In genomic region chr21:43967981-43968380, GRCh38 we compare ENCODE assay signal across 29 cellular contexts.
"Had no signal": no experiment of that assay in that cellular context is flagged by ENCODE, and none has a peak within 500 bp of the region (broad histone marks: within the 10 kb centered on the region; RNA-seq: fewer than 3 reads in every experiment).

No MANE protein-coding gene starts in this region.

- H3K9me3 Mint-ChIP-seq: dendritic cell treated with granulocyte-macrophage colony-stimulating factor and Interleukin-4, amounts not matched to agents 40 ng/mL and 50 ng/mL, for 4 days; immature natural killer cell; naive B cell; natural killer cell treated with Interleukin-12 subunit alpha and Interleukin-12 subunit beta and Interleukin-15 and Interleukin-18, amount 100 ng/mL, for 72 hours; neural crest cell; stimulated activated effector memory CD8-positive, alpha-beta T cell treated with anti-CD3 and anti-CD28 coated beads, Interleukin-12 subunit alpha, Interleukin-12 subunit beta, amount 100 ng/mL, for 72 hours had no signal

- H3K4me1 ChIP-seq: foreskin keratinocyte, prostate gland, right atrium auricular region, sigmoid colon, thyroid gland, vagina had no signal

- H3K4me3 ChIP-seq: esophagus muscularis mucosa, gastroesophageal sphincter, heart left ventricle, mucosa of descending colon, prostate gland, right atrium auricular region, sigmoid colon, stomach, thyroid gland, vagina had no signal

- FAIRE-seq: colon, keratinocyte had no signal

- H3K4me3 Mint-ChIP-seq: dendritic cell treated with granulocyte-macrophage colony-stimulating factor and Interleukin-4, amounts not matched to agents 40 ng/mL and 50 ng/mL, for 4 days; endodermal cell; immature natural killer cell; mesothelial cell of epicardium; naive B cell; natural killer cell treated with Interleukin-12 subunit alpha and Interleukin-12 subunit beta and Interleukin-15 and Interleukin-18, amount 100 ng/mL, for 72 hours; neural crest cell; stimulated activated effector memory CD8-positive, alpha-beta T cell treated with anti-CD3 and anti-CD28 coated beads, Interleukin-12 subunit alpha, Interleukin-12 subunit beta, amount 100 ng/mL, for 72 hours had no signal

- H3K36me3 ChIP-seq: prostate gland had no signal

- H3K27me3 ChIP-seq: esophagus muscularis mucosa, foreskin keratinocyte, gastroesophageal sphincter, heart left ventricle, right atrium auricular region, sigmoid colon, stomach, thyroid gland, vagina had no signal

- H3K4me1 Mint-ChIP-seq: endodermal cell, mesothelial cell of epicardium, neural crest cell had no signal

- H3K9me3 ChIP-seq: esophagus muscularis mucosa, gastroesophageal sphincter, heart left ventricle, mucosa of descending colon, prostate gland, right atrium auricular region, sigmoid colon, stomach, thyroid gland, vagina had no signal

- H3K36me3 Mint-ChIP-seq: natural killer cell treated with Interleukin-12 subunit alpha and Interleukin-12 subunit beta and Interleukin-15 and Interleukin-18, amount 100 ng/mL, for 72 hours had no signal

- H3K27ac Mint-ChIP-seq: dendritic cell treated with granulocyte-macrophage colony-stimulating factor and Interleukin-4, amounts not matched to agents 40 ng/mL and 50 ng/mL, for 4 days; endodermal cell; mesothelial cell of epicardium; stimulated activated effector memory CD8-positive, alpha-beta T cell treated with anti-CD3 and anti-CD28 coated beads, Interleukin-12 subunit alpha, Interleukin-12 subunit beta, amount 100 ng/mL, for 72 hours had no signal

- ATAC-seq: foreskin keratinocyte; gastroesophageal sphincter; left lobe of liver; mucosa of descending colon; stimulated activated effector memory CD8-positive, alpha-beta T cell treated with anti-CD3 and anti-CD28 coated beads, Interleukin-12 subunit alpha, Interleukin-12 subunit beta, amount 100 ng/mL, for 72 hours had no signal

- H3K27ac ChIP-seq: epithelial cell of prostate, esophagus muscularis mucosa, foreskin keratinocyte, gastroesophageal sphincter, heart left ventricle, prostate gland, right atrium auricular region, sigmoid colon, stomach, thyroid gland, vagina had no signal

- H3K27me3 Mint-ChIP-seq: dendritic cell treated with granulocyte-macrophage colony-stimulating factor and Interleukin-4, amounts not matched to agents 40 ng/mL and 50 ng/mL, for 4 days; naive B cell; natural killer cell treated with Interleukin-12 subunit alpha and Interleukin-12 subunit beta and Interleukin-15 and Interleukin-18, amount 100 ng/mL, for 72 hours had no signal

- DNase-seq: effector CD8-positive, alpha-beta T cell; endodermal cell; foreskin keratinocyte; heart left ventricle; hippocampal formation; immature natural killer cell; mesenchymal stem cell; mucosa of descending colon; naive B cell; sigmoid colon; stimulated activated CD4-positive, alpha-beta T cell treated with anti-CD3 and anti-CD28 coated beads, Interleukin-2, amount 100 ng/mL, for 24 hours; stimulated activated CD4-positive, alpha-beta T cell treated with anti-CD3 and anti-CD28 coated beads, Interleukin-4, amount 100 ng/mL, for 24 hours; stomach; thyroid gland; trophoblast cell had no signal
